ENCODE assay signal across 11 cellular contexts in the genomic region with DNA sequence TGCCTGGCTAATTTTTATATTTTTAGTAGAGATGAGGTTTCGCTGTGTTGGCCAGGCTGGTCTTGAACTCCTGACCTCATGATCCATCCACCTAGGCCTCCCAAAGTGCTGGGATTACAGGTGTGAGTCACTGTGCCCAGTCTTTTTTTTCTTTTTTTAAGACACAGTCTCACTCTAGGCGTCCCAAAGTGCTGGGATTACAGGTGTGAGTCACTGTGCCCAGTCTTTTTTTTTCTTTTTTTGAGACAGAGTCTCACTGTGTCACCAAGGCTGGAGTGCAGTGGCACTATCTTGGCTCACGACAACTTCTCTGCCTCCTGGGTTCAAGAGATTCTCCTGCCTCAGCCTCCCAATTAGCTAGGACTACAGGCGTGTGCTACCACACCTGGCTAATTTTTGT. TPM values are rescaled to one million over a fixed set of nuclear protein-coding genes. Genes with fewer than 3 reads are reported as not detected.
"Had no signal": no experiment of that assay in that cellular context is flagged by ENCODE, and none has a peak within 500 bp of the region (broad histone marks: within the 10 kb centered on the region; RNA-seq: fewer than 3 reads in every experiment).

No MANE protein-coding gene starts in this region.

RNA-seq across cellular contexts. Expression of a gene that starts 37.1 kb away (rescaled TPM):
- total RNA-seq: OCI-LY7, PC-9, Peyer's patch, Right ventricle myocardium inferior, Right ventricle myocardium superior, SJCRH30, SJSA1, SK-MEL-5 had no signal
- polyA plus RNA-seq: SK-N-SH had no signal

RNA-seq across cellular contexts. Expression of a gene that starts 58.1 kb away (rescaled TPM):
- total RNA-seq: OCI-LY7, PC-9, Peyer's patch, Right ventricle myocardium inferior, Right ventricle myocardium superior, RPMI7951, SJCRH30, SJSA1, SK-MEL-5, T-cell had no signal
- polyA plus RNA-seq: SK-N-SH had no signal
